8 cellular contexts compared by ENCODE assay signal in genomic region chr4:102868153-102868781, GRCh38. TPM values are rescaled to one million over a fixed set of nuclear protein-coding genes. Genes with fewer than 3 reads are reported as not detected.
DNase-seq lines count a peak whose midpoint lies in the region; ATAC-seq and TF ChIP-seq lines count a peak whose summit lies in the region.

No MANE protein-coding gene starts in this region.

- peaks cover 1 to 3% of the 10 kb centered on the region in 2 donors for H3K36me3 Mint-ChIP-seq in CD14-positive monocyte
- H3K36me3 Mint-ChIP-seq in activated T-cell treated with anti-CD3 and anti-CD28 coated beads, Interleukin-2, amount 50 U/mL, for 24 hours (ENCODE audit: low read depth) = peaks cover 69% of the 10 kb centered on the region

- peak overlapping the region; percentile 96 to 99 (median 98) for H3K27ac Mint-ChIP-seq in CD14-positive monocyte
- H3K27ac Mint-ChIP-seq in activated T-cell treated with anti-CD3 and anti-CD28 coated beads, Interleukin-2, amount 50 U/mL, for 24 hours = peak overlapping the region; percentile 99

- H3K4me3 ChIP-seq in cardiac muscle cell (peak overlapping the region; percentile 37), skeletal muscle cell (ENCODE audit: low read depth, low read length) (peak overlapping the region; percentile 63)

- no peaks in the 10 kb centered on the region for H3K9me3 ChIP-seq in cardiac muscle cell (ENCODE audit: low read depth)

- no peaks in the 10 kb centered on the region for H3K27me3 Mint-ChIP-seq in CD14-positive monocyte (ENCODE audit: low read depth in 3 of 3)
- H3K27me3 Mint-ChIP-seq in activated T-cell treated with anti-CD3 and anti-CD28 coated beads, Interleukin-2, amount 50 U/mL, for 24 hours = no peaks in the 10 kb centered on the region

- ATAC-seq in HG02852 (IDR thresholded peaks at IDR 0.05; ENCODE audit: unreplicated experiment) (peak; percentile 55), HG03039 (IDR thresholded peaks at IDR 0.05; ENCODE audit: unreplicated experiment) (no peak)

- H3K27ac ChIP-seq in cardiac muscle cell = peak overlapping the region; percentile 89

- peaks cover 45% of the 10 kb centered on the region for H3K4me1 Mint-ChIP-seq in CD14-positive monocyte
- H3K4me1 Mint-ChIP-seq in activated T-cell treated with anti-CD3 and anti-CD28 coated beads, Interleukin-2, amount 50 U/mL, for 24 hours (ENCODE audit: low read depth) = peaks cover 60% of the 10 kb centered on the region

- TF ChIP-seq CTCF in CD14-positive monocyte (IDR thresholded peaks at IDR 0.05) (no peak), cardiac muscle cell (IDR thresholded peaks at IDR 0.05; ENCODE audit: low read depth, low read length) (no peak)

- intact Hi-C loops in CD14-positive monocyte (cut with micrococcal nuclease) = loop anchor here (2.0 to 5.0 kb wide), 2 partner anchors 39 to 41 kb away; partner anchors contain the start of gene UBE2D3 (in 1 of the 2)

- H3K4me1 ChIP-seq in cardiac muscle cell (ENCODE audit: low read depth) = peaks cover 26% of the 10 kb centered on the region

- H3K4me3 Mint-ChIP-seq in CD14-positive monocyte = peak overlapping the region; percentile 91 to 93
- H3K4me3 Mint-ChIP-seq in activated T-cell treated with anti-CD3 and anti-CD28 coated beads, Interleukin-2, amount 50 U/mL, for 24 hours = peak overlapping the region; percentile 85

- no peaks in the 10 kb centered on the region for H3K9me3 Mint-ChIP-seq in CD14-positive monocyte
- H3K9me3 Mint-ChIP-seq in activated T-cell treated with anti-CD3 and anti-CD28 coated beads, Interleukin-2, amount 50 U/mL, for 24 hours = no peaks in the 10 kb centered on the region

- no peaks in the 10 kb centered on the region for H3K36me3 ChIP-seq in cardiac muscle cell

- no peak for DNase-seq in CD14-positive monocyte (ENCODE audit: low spot score)
- DNase-seq in activated T-cell treated with anti-CD3 and anti-CD28 coated beads, Interleukin-2, amount 50 U/mL, for 24 hours = peak; percentile 66
- no peak for DNase-seq in cardiac muscle cell (ENCODE audit: low read depth in 1 of 2, low spot score in 1 of 2)
- DNase-seq in skeletal muscle cell (ENCODE audit: low read depth) = no peak
- DNase-seq in cerebellar cortex (ENCODE audit: low spot score) = no peak
- no peak for DNase-seq in HCEC 1CT

- no peaks in the 10 kb centered on the region for H3K27me3 ChIP-seq in cardiac muscle cell

RNA-seq across cellular contexts. Expression of gene CISD2, which starts 0.5 kb away (rescaled TPM):
- polyA plus RNA-seq in CD14-positive monocyte (10 to 100 TPM; 29.1 to 30.2 TPM), cardiac muscle cell (87.1 and 101 TPM in 2 replicates)
- 15.4 and 29.1 TPM in 2 replicates for total RNA-seq in cardiac muscle cell

RNA-seq across cellular contexts. Expression of gene UBE2D3, which starts 40.9 kb away (rescaled TPM):
- polyA plus RNA-seq in CD14-positive monocyte (100 to 1,000 TPM; 457 to 499 TPM), cardiac muscle cell (241 and 350 TPM in 2 replicates)
- 359 and 420 TPM in 2 replicates for total RNA-seq in cardiac muscle cell
